ENCODE assay signal across 15 cellular contexts in genomic region chr22:15653241-15653640, GRCh38. TPM values are rescaled to one million over a fixed set of nuclear protein-coding genes. Genes with fewer than 3 reads are reported as not detected.
"Had no signal": no experiment of that assay in that cellular context is flagged by ENCODE, and none has a peak within 500 bp of the region (broad histone marks: within the 10 kb centered on the region; RNA-seq: fewer than 3 reads in every experiment).

No MANE protein-coding gene starts in this region.

RNA-seq across cellular contexts. Expression of gene POTEH, which starts 36.6 kb away (rescaled TPM):
- total RNA-seq: activated B cell treated with CpG ODN at 0.5 μM for 24 hours; activated CD4-positive, alpha-beta memory T cell treated with anti-CD3 and anti-CD28 coated beads for 36 hours; activated CD4-positive, alpha-beta memory T cell treated with anti-CD3 and anti-CD28 coated beads, Interleukin-2, amount 10 ng/mL, durations not matched to agents 7 days and 5 days; activated CD4-positive, alpha-beta T cell treated with anti-CD3 and anti-CD28 coated beads for 36 hours; activated CD4-positive, alpha-beta T cell treated with anti-CD3 and anti-CD28 coated beads, Interleukin-2, amount 10 ng/mL, durations not matched to agents 24 days and 14 days; activated CD4-positive, alpha-beta T cell treated with anti-CD3 and anti-CD28 coated beads, Interleukin-2, amount 10 ng/mL, durations not matched to agents 7 days and 5 days; activated CD8-positive, alpha-beta memory T cell treated with anti-CD3 and anti-CD28 coated beads for 36 hours; activated CD8-positive, alpha-beta memory T cell treated with anti-CD3 and anti-CD28 coated beads, Interleukin-2, amount 10 ng/mL, durations not matched to agents 7 days and 5 days; activated CD8-positive, alpha-beta T cell treated with anti-CD3 and anti-CD28 coated beads for 36 hours; activated CD8-positive, alpha-beta T cell treated with anti-CD3 and anti-CD28 coated beads, Interleukin-2, amount 10 ng/mL, durations not matched to agents 7 days and 5 days; T-cell; T-helper 1 cell treated with Interleukin-12 subunit alpha and Interleukin-12 subunit beta and Interleukin-4 antibody, amounts not matched to agents 30 ng/mL and 1 ng/mL, for 36 hours; T-helper 17 cell; T-helper 2 cell treated with Interferon-gamma antibody and Interleukin-4, amounts not matched to agents 100 ng/mL and 5 ng/mL, for 36 hours; WTC11 had no signal
